Comparison of ENCODE assay signal across 23 cellular contexts in genomic region chr21:42841156-42841915, GRCh38. TPM values are rescaled to one million over a fixed set of nuclear protein-coding genes. Genes with fewer than 3 reads are reported as not detected.
DNase-seq lines count a peak whose midpoint lies in the region; ATAC-seq and TF ChIP-seq lines count a peak whose summit lies in the region.
"Had no signal": no experiment of that assay in that cellular context is flagged by ENCODE, and none has a peak within 500 bp of the region (broad histone marks: within the 10 kb centered on the region; RNA-seq: fewer than 3 reads in every experiment).

No MANE protein-coding gene starts in this region.

- no peak overlapping the region for H3K4me2 ChIP-seq in IMR-90 (ENCODE audit: low read depth, low read length)

- no peaks in the 10 kb centered on the region for H3K27me3 Mint-ChIP-seq in activated CD4-positive, alpha-beta T cell treated with anti-CD3 and anti-CD28 coated beads, Interleukin-2, amount 10 ng/mL, durations not matched to agents 24 days and 14 days
- no peaks in the 10 kb centered on the region for H3K27me3 Mint-ChIP-seq in T-cell
- H3K27me3 Mint-ChIP-seq: effector memory CD8-positive, alpha-beta T cell had no signal

- no peak overlapping the region for H3K18ac ChIP-seq in IMR-90 (ENCODE audit: low read depth, low read length)

- H3K56ac ChIP-seq in IMR-90 (ENCODE audit: extremely low read depth, insufficient read depth, low read length): no peak overlapping the region

- H2AK5ac ChIP-seq in IMR-90 (ENCODE audit: low read depth, low read length): no peak overlapping the region

- no peaks in the 10 kb centered on the region for H3K4me1 ChIP-seq in IMR-90 (ENCODE audit: control insufficient read depth, insufficient read depth, low read length)
- H3K4me1 ChIP-seq: BE2C, prostate gland, uterus had no signal

- DNase-seq in activated CD4-positive, alpha-beta T cell treated with anti-CD3 and anti-CD28 coated beads for 48 hours: peak; percentile 2
- no peak for DNase-seq in activated CD4-positive, alpha-beta T cell treated with anti-CD3 and anti-CD28 coated beads, Interleukin-2, amount 10 ng/mL, durations not matched to agents 24 days and 14 days
- DNase-seq in IMR-90 (no peak), iPS-NIHi11 (ENCODE audit: low spot score) (peak; percentile 3), sciatic nerve (ENCODE audit: low spot score) (peak; percentile 37), NCI-H1694 treated with DMSO at 0.1 percent for 48 hours (lab: John Stamatoyannopoulos, UW) (no peak), T-cell (no peak)
- DNase-seq: activated CD4-positive, alpha-beta T cell treated with anti-CD3 and anti-CD28 coated beads, Interleukin-2, amount 50 U/mL, for 4 hours; activated naive CD4-positive, alpha-beta T cell treated with anti-CD3 and anti-CD28 coated beads, Interleukin-2, amount 50 U/mL, for 16 hours; effector memory CD8-positive, alpha-beta T cell; HFFc6; KBM-7; NCI-H1436 treated with DMSO at 0.1 percent for 48 hours; NCI-H2171; NCI-H526; nephron progenitor cell; small intestine; stimulated activated CD4-positive, alpha-beta T cell treated with anti-CD3 and anti-CD28 coated beads, Interleukin-4, amount 100 ng/mL, for 4 hours had no signal

- H3K36me3 Mint-ChIP-seq in activated CD4-positive, alpha-beta T cell treated with anti-CD3 and anti-CD28 coated beads, Interleukin-2, amount 10 ng/mL, durations not matched to agents 24 days and 14 days (ENCODE audit: low read depth): peaks cover 36% of the 10 kb centered on the region
- peaks cover 27% of the 10 kb centered on the region for H3K36me3 Mint-ChIP-seq in T-cell

- no peak overlapping the region for H3K23ac ChIP-seq in IMR-90 (ENCODE audit: low read depth, low read length)

- H3K4ac ChIP-seq in IMR-90 (ENCODE audit: low read depth, low read length): no peak overlapping the region; the same call in 1 of the 2 replicates

- no peaks in the 10 kb centered on the region for H3K9me3 Mint-ChIP-seq in activated CD4-positive, alpha-beta T cell treated with anti-CD3 and anti-CD28 coated beads, Interleukin-2, amount 10 ng/mL, durations not matched to agents 24 days and 14 days
- H3K9me3 Mint-ChIP-seq in T-cell: no peaks in the 10 kb centered on the region
- H3K9me3 Mint-ChIP-seq: effector memory CD8-positive, alpha-beta T cell; HFFc6; nephron progenitor cell had no signal

- BruUV-seq in IMR-90 (replicated peaks; lab: Mats Ljungman, UMichigan): no TSS peak

- no peaks in the 10 kb centered on the region for H3K9me3 ChIP-seq in IMR-90 (ENCODE audit: control insufficient read depth, insufficient read depth, low read length)
- H3K9me3 ChIP-seq: BE2C, prostate gland, uterus had no signal

- in situ Hi-C loops in IMR-90 (cut with MboI; ENCODE audit: low sequenced_read_pairs): loop anchor here (25.0 kb wide), 1 partner anchor 679 kb away; no protein-coding TSS in a partner anchor

- H3K79me1 ChIP-seq in IMR-90 (ENCODE audit: low read depth in 1 of 2, low read length in 2 of 2): peaks cover 0 to 27% of the 10 kb centered on the region in 2 experiments; a peak in 3 of 4 replicates

- no peak overlapping the region for H3K4me3 ChIP-seq in IMR-90 (ENCODE audit: insufficient read depth, low read depth, low read length)
- H3K4me3 ChIP-seq: prostate gland, uterus had no signal

- no peaks in the 10 kb centered on the region for H3K27me3 ChIP-seq in IMR-90 (ENCODE audit: control insufficient read depth, insufficient read depth, low read length)
- H3K27me3 ChIP-seq: BE2C, uterus had no signal

- no peak for TF ChIP-seq CTCF in IMR-90 (conservative IDR thresholded peaks at IDR 0.05; ENCODE audit: low read depth, low read length)

- dilution Hi-C loops in IMR-90 (cut with HindIII; ENCODE audit: low sequenced_read_pairs, unreplicated experiment): no loop called here

- no peak overlapping the region for H2BK15ac ChIP-seq in IMR-90 (ENCODE audit: low read depth, low read length)

- POLR2A ChIA-PET in IMR-90 (lab: Charles Lee; ENCODE audit: unreplicated experiment) (no interaction called here), T-cell (lab: Charles Lee) (no interaction called here)

- no peak overlapping the region for H2BK120ac ChIP-seq in IMR-90 (ENCODE audit: low read depth, low read length)

- TF ChIP-seq POLR2A in IMR-90 (IDR thresholded peaks at IDR 0.05; ENCODE audit: low read depth, low read length): no peak

- no peak overlapping the region for H4K8ac ChIP-seq in IMR-90 (ENCODE audit: low read depth in 2 of 2, low read length in 2 of 2)

- intact Hi-C loops in activated CD4-positive, alpha-beta T cell treated with anti-CD3 and anti-CD28 coated beads, Interleukin-2, amount 10 ng/mL, durations not matched to agents 24 days and 14 days (cut with micrococcal nuclease): no loop called here
- intact Hi-C loops in IMR-90 (cut with micrococcal nuclease) (loop anchor here (10.0 kb wide), 1 partner anchor 1367 kb away; no protein-coding TSS in a partner anchor), sciatic nerve (cut with DNase I) (no loop called here)

- H4K20me1 ChIP-seq in IMR-90 (ENCODE audit: insufficient read depth, low read length): peaks cover 22% of the 10 kb centered on the region

- no peak overlapping the region for H3K27ac Mint-ChIP-seq in activated CD4-positive, alpha-beta T cell treated with anti-CD3 and anti-CD28 coated beads, Interleukin-2, amount 10 ng/mL, durations not matched to agents 24 days and 14 days
- no peak overlapping the region for H3K27ac Mint-ChIP-seq in T-cell
- H3K27ac Mint-ChIP-seq: effector memory CD8-positive, alpha-beta T cell; HFFc6; nephron progenitor cell had no signal

- no peak for TF ChIP-seq RAD21 in IMR-90 (IDR thresholded peaks at IDR 0.05; ENCODE audit: low read length)

- no peak overlapping the region for H2BK5ac ChIP-seq in IMR-90 (ENCODE audit: low read depth, low read length, poor library complexity, severe bottlenecking)

- no peak overlapping the region for H3K9ac ChIP-seq in IMR-90 (ENCODE audit: low read depth, low read length)

- H3K4me3 Mint-ChIP-seq in activated CD4-positive, alpha-beta T cell treated with anti-CD3 and anti-CD28 coated beads, Interleukin-2, amount 10 ng/mL, durations not matched to agents 24 days and 14 days: no peak overlapping the region
- H3K4me3 Mint-ChIP-seq in T-cell: no peak overlapping the region
- H3K4me3 Mint-ChIP-seq: effector memory CD8-positive, alpha-beta T cell; HFFc6; nephron progenitor cell had no signal

- no peak overlapping the region for H2BK20ac ChIP-seq in IMR-90 (ENCODE audit: low read depth, low read length)

- ATAC-seq in IMR-90 (ENCODE audit: low read depth) (no peak), sciatic nerve (no peak), T-cell (replicated peaks in 1 of 4) (no peak), HG03460 (IDR thresholded peaks at IDR 0.05; ENCODE audit: unreplicated experiment) (no peak)
- ATAC-seq: effector memory CD8-positive, alpha-beta T cell had no signal

- H3K36me3 ChIP-seq in IMR-90 (ENCODE audit: control insufficient read depth, insufficient read depth, low read length): peaks cover 38% of the 10 kb centered on the region
- H3K36me3 ChIP-seq: prostate gland, uterus had no signal

- CTCF ChIA-PET in IMR-90 (lab: Yijun Ruan, JAX): no interaction called here
- CTCF ChIA-PET in T-cell (lab: Charles Lee): no interaction called here

- peak overlapping the region; percentile 61 for H2AK9ac ChIP-seq in IMR-90 (replicated peaks; ENCODE audit: low read depth, low read length, poor library complexity)

- no peak overlapping the region for H4K5ac ChIP-seq in IMR-90 (ENCODE audit: low read depth, low read length)

- H3K27ac ChIP-seq in IMR-90 (ENCODE audit: insufficient read depth, low read length): no peak overlapping the region
- H3K27ac ChIP-seq: prostate gland, RWPE1, uterus had no signal

- no peak overlapping the region for H4K91ac ChIP-seq in IMR-90 (ENCODE audit: insufficient read depth, low read depth, low read length)

- WGBS in IMR-90 (ENCODE audit: extremely low coverage in 2 of 2, insufficient read length in 1 of 2), 2 experiments: 93% methylated on average over 4 of the region's 21 CpGs; no CpG with 5 or more reads in 1 of the 2 experiments

- H2AFZ ChIP-seq in IMR-90 (replicated peaks; ENCODE audit: low read length, poor library complexity): no peak overlapping the region

- peaks cover 4% of the 10 kb centered on the region for H3K4me1 Mint-ChIP-seq in activated CD4-positive, alpha-beta T cell treated with anti-CD3 and anti-CD28 coated beads, Interleukin-2, amount 10 ng/mL, durations not matched to agents 24 days and 14 days
- H3K4me1 Mint-ChIP-seq in T-cell: peaks cover 0 to 3% (median 2%) of the 10 kb centered on the region in 3 donors
- H3K4me1 Mint-ChIP-seq: nephron progenitor cell had no signal

- H3K9me1 ChIP-seq in IMR-90 (ENCODE audit: insufficient read depth, low read length): peaks cover 12% of the 10 kb centered on the region; the same call in 1 of the 2 replicates

- no peak overlapping the region for H3K14ac ChIP-seq in IMR-90 (replicated peaks; ENCODE audit: low read depth, low read length)

TF ChIP-seq in IMR-90, 13 proteins besides CTCF, POLR2A, EP300 and RAD21 (continues in another document):
- TF ChIP-seq FOS (IDR thresholded peaks at IDR 0.05; ENCODE audit: low read depth, low read length) (no peak), CEBPB (IDR thresholded peaks at IDR 0.05; ENCODE audit: low read depth, low read length) (no peak)
- TF ChIP-seq, protein P1, sequence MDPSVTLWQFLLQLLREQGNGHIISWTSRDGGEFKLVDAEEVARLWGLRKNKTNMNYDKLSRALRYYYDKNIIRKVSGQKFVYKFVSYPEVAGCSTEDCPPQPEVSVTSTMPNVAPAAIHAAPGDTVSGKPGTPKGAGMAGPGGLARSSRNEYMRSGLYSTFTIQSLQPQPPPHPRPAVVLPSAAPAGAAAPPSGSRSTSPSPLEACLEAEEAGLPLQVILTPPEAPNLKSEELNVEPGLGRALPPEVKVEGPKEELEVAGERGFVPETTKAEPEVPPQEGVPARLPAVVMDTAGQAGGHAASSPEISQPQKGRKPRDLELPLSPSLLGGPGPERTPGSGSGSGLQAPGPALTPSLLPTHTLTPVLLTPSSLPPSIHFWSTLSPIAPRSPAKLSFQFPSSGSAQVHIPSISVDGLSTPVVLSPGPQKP (IDR thresholded peaks at IDR 0.05; ENCODE audit: borderline replicate concordance, low read depth, low read length): no peak

RNA-seq across cellular contexts. Expression of gene WDR4, which starts 38.0 kb away (rescaled TPM):
- total RNA-seq in activated CD4-positive, alpha-beta T cell treated with anti-CD3 and anti-CD28 coated beads, Interleukin-2, amount 10 ng/mL, durations not matched to agents 24 days and 14 days: 73.5 and 75.1 TPM in 2 replicates
- total RNA-seq in IMR-90 (2012; rRNA removed) (8.6 and 11.3 TPM in 2 replicates), sciatic nerve (13.0 TPM), T-cell (10 to 100 TPM; 17.0 to 40.9 (median 37.6) TPM)
- 20.2 and 20.8 TPM in 2 replicates for polyA plus RNA-seq in IMR-90 (2012; rRNA removed)
- polyA plus RNA-seq in IMR-90 (2012; cell fraction: cytosol; rRNA removed): 15.7 and 21.6 TPM in 2 replicates
- polyA plus RNA-seq in IMR-90 (2012; cell fraction: nucleus; rRNA removed; ENCODE audit: low replicate concordance): 19.5 and 32.3 TPM in 2 replicates

RNA-seq across cellular contexts. Expression of gene NDUFV3, which starts 51.8 kb away (rescaled TPM):
- 41.2 and 41.7 TPM in 2 replicates for total RNA-seq in activated CD4-positive, alpha-beta T cell treated with anti-CD3 and anti-CD28 coated beads, Interleukin-2, amount 10 ng/mL, durations not matched to agents 24 days and 14 days
- total RNA-seq in IMR-90 (2012; rRNA removed) (55.6 and 62.5 TPM in 2 replicates), sciatic nerve (43.8 TPM), T-cell (10 to 100 TPM; 21.3 to 32.0 (median 28.5) TPM)
- 38.5 and 44.1 TPM in 2 replicates for polyA plus RNA-seq in IMR-90 (2012; rRNA removed)
- polyA plus RNA-seq in IMR-90 (2012; cell fraction: cytosol; rRNA removed): 23.1 and 23.3 TPM in 2 replicates
- polyA plus RNA-seq in IMR-90 (2012; cell fraction: nucleus; rRNA removed; ENCODE audit: low replicate concordance): 16.8 and 24.6 TPM in 2 replicates

Comparison
In these comparisons a context has a peak if more than half of its experiments do, and no peak if none do; other contexts are left out.
1. DNase-seq: peak in activated CD4-positive, alpha-beta T cell treated with anti-CD3 and anti-CD28 coated beads for 48 hours (single experiment), iPS-NIHi11 (single experiment) and sciatic nerve (single experiment); none in activated CD4-positive, alpha-beta T cell treated with anti-CD3 and anti-CD28 coated beads, Interleukin-2, amount 10 ng/mL, durations not matched to agents 24 days and 14 days (single experiment), IMR-90 (single experiment), NCI-H1694 treated with DMSO at 0.1 percent for 48 hours (single experiment) and T-cell (0 of 34).